1 cellular context compared by ENCODE assay signal in the genomic region with DNA sequence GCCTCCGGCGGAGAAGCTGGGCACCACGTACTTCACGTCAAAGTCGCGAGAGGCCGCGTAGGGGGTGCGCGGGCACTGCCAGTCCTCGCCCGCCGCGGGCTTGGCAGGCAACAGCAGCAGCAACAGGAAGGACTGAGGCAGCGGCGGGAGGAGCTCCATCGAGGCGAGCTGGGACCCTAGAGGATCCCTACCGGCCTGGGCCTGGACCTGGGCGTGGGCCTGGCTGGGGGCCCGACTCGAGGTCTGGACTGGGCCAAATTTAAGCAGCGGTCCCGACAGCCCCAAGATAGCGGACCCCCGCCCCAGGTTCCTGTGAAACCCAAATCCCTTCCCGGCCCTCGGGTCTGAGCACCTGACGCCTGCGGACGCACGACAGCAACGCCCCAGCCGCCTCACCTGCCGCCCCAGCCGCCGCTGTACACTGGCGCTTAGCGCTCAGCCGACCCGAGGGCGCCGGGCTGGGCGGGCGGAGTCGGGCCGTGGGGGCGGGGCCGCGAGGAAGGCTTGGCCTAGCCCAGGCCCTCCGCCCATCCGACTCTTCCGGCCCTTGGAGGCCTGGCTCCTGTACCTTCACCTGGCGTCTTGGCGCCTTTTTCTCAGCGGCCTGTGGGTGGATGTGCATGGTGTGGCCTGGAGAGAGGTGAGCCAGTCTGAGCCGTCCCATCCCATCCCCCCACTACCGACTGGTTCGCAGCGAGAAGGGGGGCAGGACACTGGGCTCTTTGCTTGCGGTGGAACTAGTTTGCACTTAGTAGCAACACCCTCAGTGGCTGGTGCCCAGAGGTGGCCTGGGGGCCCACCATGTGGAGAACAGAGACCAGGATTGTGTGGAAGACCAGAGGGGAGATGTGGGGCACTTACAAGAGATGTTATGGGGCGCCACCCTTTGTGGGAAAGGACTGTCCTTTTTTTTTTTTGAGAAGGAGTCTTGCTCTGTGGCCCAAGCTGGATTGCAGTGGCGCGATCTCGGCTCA.
TF ChIP-seq lines count a peak whose summit lies in the region.

Gene MST1R (minus strand): TSS at position 423 of the 974 bp plus-strand sequence. CDS start 264 bp downstream, at position 159.

TF ChIP-seq in HepG2, 621 proteins besides CTCF, POLR2A, EP300 and RAD21 (continued from another document):
- TF ChIP-seq ZNF501 (CRISPR knock-in tag; IDR thresholded peaks at IDR 0.05) (peak; percentile 74; the same call in 1 of the 2 replicates), TCF12 (IDR thresholded peaks at IDR 0.05) (no peak), TCF12 (CRISPR knock-in tag; IDR thresholded peaks at IDR 0.05) (no peak), GMEB1 (CRISPR knock-in tag; IDR thresholded peaks at IDR 0.05; ENCODE audit: borderline replicate concordance) (no peak), ZFY (CRISPR knock-in tag; IDR thresholded peaks at IDR 0.05) (peak; percentile 82), PBX3 (CRISPR knock-in tag; IDR thresholded peaks at IDR 0.05; ENCODE audit: borderline replicate concordance) (no peak), ZNF496 (CRISPR knock-in tag; IDR thresholded peaks at IDR 0.05; ENCODE audit: insufficient replicate concordance) (no peak), ZNF3 (CRISPR knock-in tag; IDR thresholded peaks at IDR 0.05) (no peak), RCOR2 (CRISPR knock-in tag; IDR thresholded peaks at IDR 0.05) (no peak), ZNF275 (CRISPR knock-in tag; IDR thresholded peaks at IDR 0.05; ENCODE audit: borderline replicate concordance) (no peak), SSRP1 (CRISPR knock-in tag; IDR thresholded peaks at IDR 0.05) (no peak), ZNF17 (CRISPR knock-in tag; IDR thresholded peaks at IDR 0.05) (no peak)
- TF ChIP-seq, protein P1, sequence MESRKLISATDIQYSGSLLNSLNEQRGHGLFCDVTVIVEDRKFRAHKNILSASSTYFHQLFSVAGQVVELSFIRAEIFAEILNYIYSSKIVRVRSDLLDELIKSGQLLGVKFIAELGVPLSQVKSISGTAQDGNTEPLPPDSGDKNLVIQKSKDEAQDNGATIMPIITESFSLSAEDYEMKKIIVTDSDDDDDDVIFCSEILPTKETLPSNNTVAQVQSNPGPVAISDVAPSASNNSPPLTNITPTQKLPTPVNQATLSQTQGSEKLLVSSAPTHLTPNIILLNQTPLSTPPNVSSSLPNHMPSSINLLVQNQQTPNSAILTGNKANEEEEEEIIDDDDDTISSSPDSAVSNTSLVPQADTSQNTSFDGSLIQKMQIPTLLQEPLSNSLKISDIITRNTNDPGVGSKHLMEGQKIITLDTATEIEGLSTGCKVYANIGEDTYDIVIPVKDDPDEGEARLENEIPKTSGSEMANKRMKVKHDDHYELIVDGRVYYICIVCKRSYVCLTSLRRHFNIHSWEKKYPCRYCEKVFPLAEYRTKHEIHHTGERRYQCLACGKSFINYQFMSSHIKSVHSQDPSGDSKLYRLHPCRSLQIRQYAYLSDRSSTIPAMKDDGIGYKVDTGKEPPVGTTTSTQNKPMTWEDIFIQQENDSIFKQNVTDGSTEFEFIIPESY (CRISPR knock-in tag; IDR thresholded peaks at IDR 0.05): peak; percentile 92
- TF ChIP-seq, protein P2, sequence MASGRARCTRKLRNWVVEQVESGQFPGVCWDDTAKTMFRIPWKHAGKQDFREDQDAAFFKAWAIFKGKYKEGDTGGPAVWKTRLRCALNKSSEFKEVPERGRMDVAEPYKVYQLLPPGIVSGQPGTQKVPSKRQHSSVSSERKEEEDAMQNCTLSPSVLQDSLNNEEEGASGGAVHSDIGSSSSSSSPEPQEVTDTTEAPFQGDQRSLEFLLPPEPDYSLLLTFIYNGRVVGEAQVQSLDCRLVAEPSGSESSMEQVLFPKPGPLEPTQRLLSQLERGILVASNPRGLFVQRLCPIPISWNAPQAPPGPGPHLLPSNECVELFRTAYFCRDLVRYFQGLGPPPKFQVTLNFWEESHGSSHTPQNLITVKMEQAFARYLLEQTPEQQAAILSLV (CRISPR knock-in tag; IDR thresholded peaks at IDR 0.05; ENCODE audit: borderline replicate concordance): no peak
